Comparison of ENCODE assay signal across 8 cellular contexts in genomic region chr19:49453757-49454248, GRCh38. TPM values are rescaled to one million over a fixed set of nuclear protein-coding genes. Genes with fewer than 3 reads are reported as not detected.
DNase-seq lines count a peak whose midpoint lies in the region; ATAC-seq and TF ChIP-seq lines count a peak whose summit lies in the region.

No MANE protein-coding gene starts in this region.

- intact Hi-C loops in heart right ventricle (cut with DNase I): loop anchor here in 1 of 10 donors (5.0 kb wide), 1 partner anchor 223 kb away; the partner anchor contains the start of gene PRMT1
- intact Hi-C loops in Right ventricle myocardium superior (cut with DNase I): no loop called here
- intact Hi-C loops in uterus (cut with DNase I; ENCODE audit: low total_unique reads): no loop called here

- H3K9me3 ChIP-seq in heart right ventricle (no peaks in the 10 kb centered on the region), lung (ENCODE audit: control insufficient read depth in 2 of 2, insufficient read depth in 1 of 2, low read length in 1 of 2) (no peaks in the 10 kb centered on the region), uterus (no peaks in the 10 kb centered on the region)

- 33 to 36% methylated on average over 11 of the region's 11 CpGs for WGBS in heart right ventricle, 2 donors
- WGBS in lung, 2 donors: 31 to 32% methylated on average over 11 of the region's 11 CpGs

- H3K27ac ChIP-seq in heart right ventricle (peak overlapping the region; percentile 85 to 96 (median 92)), lung (ENCODE audit: low read depth in 1 of 2, low read length in 1 of 2) (peak overlapping the region; percentile 96), uterus (peak overlapping the region; percentile 93 to 99)

- TF ChIP-seq CTCF in heart right ventricle (IDR thresholded peaks at IDR 0.05) (no peak), astrocyte of the spinal cord (IDR thresholded peaks at IDR 0.05; ENCODE audit: low read depth, low read length) (no peak), lung (IDR thresholded peaks at IDR 0.05; ENCODE audit: control extremely low read depth, extremely low read depth) (no peak), uterus (IDR thresholded peaks at IDR 0.05) (no peak)

- TF ChIP-seq POLR2A in uterus (IDR thresholded peaks at IDR 0.05): no peak

- no peak for DNase-seq in heart right ventricle
- DNase-seq in Right ventricle myocardium superior: no peak
- DNase-seq in astrocyte of the spinal cord (ENCODE audit: low read depth, low spot score): no peak
- no peak for DNase-seq in lung (ENCODE audit: low spot score)
- no peak for DNase-seq in uterus
- DNase-seq in iPS-NIHi7 (ENCODE audit: extremely low spot score): no peak
- no peak for DNase-seq in iPS-NIHi11 (ENCODE audit: low spot score)

- H3K36me3 ChIP-seq in heart right ventricle (peaks cover 0 to 18% (median 0%) of the 10 kb centered on the region in 9 donors), lung (ENCODE audit: control insufficient read depth in 2 of 2, insufficient read depth in 2 of 2, low read length in 2 of 2) (peaks cover 0 to 7% of the 10 kb centered on the region in 2 donors), uterus (no peaks in the 10 kb centered on the region)

- ATAC-seq in heart right ventricle (no peak), Right ventricle myocardium superior (ENCODE audit: poor library complexity) (no peak), lung (ENCODE audit: insufficient read depth, low FRiP score) (no peak), HG03457 (IDR thresholded peaks at IDR 0.05; ENCODE audit: unreplicated experiment) (no peak)

- in situ Hi-C loops in astrocyte of the spinal cord (cut with HindIII; ENCODE audit: low sequenced_read_pairs): no loop called here

- H3K4me1 ChIP-seq in heart right ventricle (peaks cover 0 to 65% (median 36%) of the 10 kb centered on the region in 9 donors), lung (ENCODE audit: control insufficient read depth in 2 of 2, insufficient read depth in 2 of 2, low read length in 2 of 2) (peaks cover 0 to 5% of the 10 kb centered on the region in 2 donors), uterus (peaks cover 2 to 5% of the 10 kb centered on the region in 2 donors)

- peak overlapping the region; percentile 30 to 91 (median 63) for H3K4me3 ChIP-seq in heart right ventricle
- peak overlapping the region; percentile 74 for H3K4me3 ChIP-seq in astrocyte of the spinal cord (ENCODE audit: low read depth, low read length)
- H3K4me3 ChIP-seq in lung: peak overlapping the region; percentile 48
- H3K4me3 ChIP-seq in uterus: peak overlapping the region; percentile 52 to 53

- H3K27me3 ChIP-seq in heart right ventricle (no peaks in the 10 kb centered on the region), lung (ENCODE audit: control insufficient read depth, insufficient read depth) (no peaks in the 10 kb centered on the region), uterus (no peaks in the 10 kb centered on the region)

RNA-seq across cellular contexts. Expression of gene ALDH16A1, which starts 0.8 kb away (rescaled TPM):
- total RNA-seq in heart right ventricle (10 to 100 TPM in 3 of 10 donors, 1 to 10 TPM in 7; 4.4 to 14.9 (median 7.4) TPM), Right ventricle myocardium superior (10.8 TPM), lung (10 to 100 TPM; 21.1 to 53.3 TPM), uterus (10 to 100 TPM; 13.5 to 40.8 (median 34.5) TPM)
- polyA plus RNA-seq in heart right ventricle (10 to 100 TPM; 17.8 to 19.9 TPM), lung (10 to 100 TPM; 36.1 to 38.7 TPM)

RNA-seq across cellular contexts. Expression of gene PIH1D1, which starts 2.2 kb away (rescaled TPM):
- total RNA-seq in heart right ventricle: 10 to 100 TPM; 15.7 to 42.1 (median 25.7) TPM
- polyA plus RNA-seq in heart right ventricle: 10 to 100 TPM; 32.5 to 60.0 TPM
- 28.1 TPM for total RNA-seq in Right ventricle myocardium superior
- total RNA-seq in lung: 10 to 100 TPM; 65.7 to 65.9 TPM
- 10 to 100 TPM; 63.7 to 66.6 TPM for polyA plus RNA-seq in lung
- total RNA-seq in uterus: 10 to 100 TPM; 31.2 to 70.2 (median 46.5) TPM

RNA-seq across cellular contexts. Expression of gene SLC17A7, which starts 12.5 kb away (rescaled TPM):
- total RNA-seq in heart right ventricle (1 to 10 TPM in 4 of 10 donors, under 1 TPM in 6; 0.17 to 2.3 (median 0.86) TPM), Right ventricle myocardium superior (1.8 TPM), lung (under 1 TPM; 0.31 to 0.51 TPM), uterus (1 to 10 TPM in 3 of 4 donors, not detected in 1; 1.3 to 5.6 (median 1.9) TPM)
- polyA plus RNA-seq in heart right ventricle (1 to 10 TPM in 1 of 2 donors, under 1 TPM in 1; 0.88 to 2.0 TPM), lung (under 1 TPM; 0.10 to 0.30 TPM)

RNA-seq across cellular contexts. Expression of gene FLT3LG, which starts 20.2 kb away (rescaled TPM):
- total RNA-seq in heart right ventricle (10 to 100 TPM in 1 of 10 donors, 1 to 10 TPM in 9; 1.6 to 14.8 (median 3.1) TPM), Right ventricle myocardium superior (3.6 TPM), lung (1 to 10 TPM; 2.9 to 8.9 TPM), uterus (10 to 100 TPM in 1 of 4 donors, 1 to 10 TPM in 2, not detected in 1; 3.7 to 19.4 (median 4.1) TPM)
- polyA plus RNA-seq in heart right ventricle (10 to 100 TPM in 1 of 2 donors, 1 to 10 TPM in 1; 4.2 to 14.0 TPM), lung (10 to 100 TPM in 1 of 2 donors, 1 to 10 TPM in 1; 9.5 to 15.0 TPM)

RNA-seq across cellular contexts. Expression of gene GFY, which starts 28.6 kb away (rescaled TPM):
- total RNA-seq in heart right ventricle (not detected), Right ventricle myocardium superior (not detected), lung (not detected), uterus (not detected)
- polyA plus RNA-seq in heart right ventricle (under 1 TPM in 1 of 2 donors, not detected in 1; 0.13 TPM), lung (not detected)
